ENCODE assay signal across 1 cellular context in the genomic region with DNA sequence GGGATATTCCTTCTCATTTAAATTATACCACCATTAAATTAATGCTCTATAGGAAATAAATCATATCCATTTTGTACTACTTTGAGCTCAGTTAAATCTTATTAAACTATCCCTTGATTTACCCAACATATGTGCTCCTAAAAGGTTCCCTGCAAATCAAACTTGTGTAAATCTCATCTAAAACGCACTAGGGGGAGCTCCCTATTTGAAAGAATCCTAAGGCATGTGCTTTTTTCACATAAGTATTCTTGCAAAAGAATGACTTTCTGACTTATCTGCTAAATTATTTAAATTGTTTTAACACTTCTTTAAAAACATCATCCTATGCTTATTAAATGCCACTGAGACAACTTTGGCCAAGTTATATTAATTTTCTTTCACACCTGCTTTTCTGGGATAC.
TF ChIP-seq lines count a peak whose summit lies in the region.

No MANE protein-coding gene starts in this region.

TF ChIP-seq in GM12878, 131 proteins besides CTCF, POLR2A, EP300 and RAD21 (continued from another document):
- TF ChIP-seq, protein P1, sequence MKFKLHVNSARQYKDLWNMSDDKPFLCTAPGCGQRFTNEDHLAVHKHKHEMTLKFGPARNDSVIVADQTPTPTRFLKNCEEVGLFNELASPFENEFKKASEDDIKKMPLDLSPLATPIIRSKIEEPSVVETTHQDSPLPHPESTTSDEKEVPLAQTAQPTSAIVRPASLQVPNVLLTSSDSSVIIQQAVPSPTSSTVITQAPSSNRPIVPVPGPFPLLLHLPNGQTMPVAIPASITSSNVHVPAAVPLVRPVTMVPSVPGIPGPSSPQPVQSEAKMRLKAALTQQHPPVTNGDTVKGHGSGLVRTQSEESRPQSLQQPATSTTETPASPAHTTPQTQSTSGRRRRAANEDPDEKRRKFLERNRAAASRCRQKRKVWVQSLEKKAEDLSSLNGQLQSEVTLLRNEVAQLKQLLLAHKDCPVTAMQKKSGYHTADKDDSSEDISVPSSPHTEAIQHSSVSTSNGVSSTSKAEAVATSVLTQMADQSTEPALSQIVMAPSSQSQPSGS (IDR thresholded peaks at IDR 0.05; ENCODE audit: low read length), result no peak
